14 cellular contexts compared by ENCODE assay signal in the genomic region with DNA sequence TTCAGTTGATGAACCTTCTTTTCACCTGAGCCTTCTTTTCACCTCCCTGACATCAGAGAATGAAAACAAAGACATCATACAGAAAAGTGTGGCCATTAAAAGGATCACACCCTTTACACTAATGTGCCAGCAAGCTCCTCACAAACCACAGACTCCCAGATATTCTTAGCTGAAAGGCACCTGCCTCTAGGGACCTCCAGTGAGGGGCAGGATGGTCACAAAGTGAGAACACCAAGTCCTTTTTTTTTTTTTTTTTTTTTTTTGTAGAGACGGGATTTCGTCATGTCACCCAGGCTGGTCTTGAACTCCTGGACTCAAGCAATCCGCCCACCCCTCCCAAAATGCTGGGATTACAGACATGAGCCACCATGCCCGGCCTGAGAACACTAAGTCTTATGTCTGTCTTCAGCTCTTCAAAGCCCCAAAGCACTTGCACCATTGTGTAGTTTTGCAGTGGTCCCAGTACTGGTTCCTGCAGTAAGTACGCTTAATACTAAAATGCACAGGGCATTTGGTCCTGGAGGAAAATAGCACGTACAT. TPM values are rescaled to one million over a fixed set of nuclear protein-coding genes. Genes with fewer than 3 reads are reported as not detected.
DNase-seq lines count a peak whose midpoint lies in the region; ATAC-seq and TF ChIP-seq lines count a peak whose summit lies in the region.
"Had no signal": no experiment of that assay in that cellular context is flagged by ENCODE, and none has a peak within 500 bp of the region (broad histone marks: within the 10 kb centered on the region; RNA-seq: fewer than 3 reads in every experiment).

No MANE protein-coding gene starts in this region.

- WGBS in testis, 2 donors = 88 to 89% methylated on average over 6 of the region's 6 CpGs

- H3K9me3 ChIP-seq in cardiac muscle cell (ENCODE audit: low read depth) = no peaks in the 10 kb centered on the region
- no peaks in the 10 kb centered on the region for H3K9me3 ChIP-seq in testis

- ATAC-seq in Right ventricle myocardium superior (ENCODE audit: poor library complexity) (no peak), GM21786 (IDR thresholded peaks at IDR 0.05; ENCODE audit: unreplicated experiment) (no peak), HG02852 (IDR thresholded peaks at IDR 0.05; ENCODE audit: unreplicated experiment) (no peak)
- ATAC-seq: GM12878 had no signal

- no peak overlapping the region for H3K4me3 ChIP-seq in cardiac muscle cell
- H3K4me3 ChIP-seq in testis = no peak overlapping the region
- H3K4me3 ChIP-seq: GM12878 had no signal

- H3K27ac ChIP-seq in cardiac muscle cell (peak overlapping the region; percentile 55), testis (no peak overlapping the region)
- H3K27ac ChIP-seq: C4-2B had no signal

- intact Hi-C loops in Right ventricle myocardium superior (cut with DNase I) (loop anchor here (10.0 kb wide), 1 partner anchor 169 kb away; the partner anchor contains the start of gene ENAH), testis (cut with DNase I; ENCODE audit: low total_unique reads) (no loop called here)

- H3K4me1 ChIP-seq in cardiac muscle cell (ENCODE audit: low read depth) = peaks cover 4% of the 10 kb centered on the region
- no peaks in the 10 kb centered on the region for H3K4me1 ChIP-seq in testis

- H3K36me3 ChIP-seq in cardiac muscle cell = no peaks in the 10 kb centered on the region
- H3K36me3 ChIP-seq in testis (ENCODE audit: low read depth, missing control alignments) = no peaks in the 10 kb centered on the region

- TF ChIP-seq CTCF in cardiac muscle cell (IDR thresholded peaks at IDR 0.05; ENCODE audit: low read depth, low read length) (no peak), testis (IDR thresholded peaks at IDR 0.05) (no peak)

- DNase-seq in cardiac muscle cell (ENCODE audit: low read depth in 1 of 2, low spot score in 1 of 2) (no peak), Right ventricle myocardium superior (no peak), SW480 (ENCODE audit: low spot score) (peak; percentile 37), iPS-NIHi7 (ENCODE audit: extremely low spot score) (peak; percentile 6), testis (no peak)
- DNase-seq: 8988T; ACHN; CD4-positive, alpha-beta memory T cell; DMS79; HFFc6 had no signal

- TF ChIP-seq POLR2A in testis (IDR thresholded peaks at IDR 0.05) = no peak

- H3K27me3 ChIP-seq in cardiac muscle cell (no peaks in the 10 kb centered on the region), testis (no peaks in the 10 kb centered on the region)

RNA-seq across cellular contexts. Expression of gene LBR, which starts 58.2 kb away (rescaled TPM):
- total RNA-seq in cardiac muscle cell (11.1 and 22.0 TPM in 2 replicates), Right ventricle myocardium superior (11.7 TPM), testis (10 to 100 TPM; 31.7 to 39.9 TPM)
- polyA plus RNA-seq in cardiac muscle cell (27.0 and 32.7 TPM in 2 replicates), testis (ENCODE audit: insufficient read depth, low read depth, low replicate concordance) (40.3 TPM)

Comparison
In these comparisons a context has a peak if more than half of its experiments do, and no peak if none do; other contexts are left out.
1. DNase-seq: peak in SW480 (single experiment) and iPS-NIHi7 (single experiment); none in cardiac muscle cell (0 of 2), Right ventricle myocardium superior (single experiment) and testis (single experiment).